In the genomic region with DNA sequence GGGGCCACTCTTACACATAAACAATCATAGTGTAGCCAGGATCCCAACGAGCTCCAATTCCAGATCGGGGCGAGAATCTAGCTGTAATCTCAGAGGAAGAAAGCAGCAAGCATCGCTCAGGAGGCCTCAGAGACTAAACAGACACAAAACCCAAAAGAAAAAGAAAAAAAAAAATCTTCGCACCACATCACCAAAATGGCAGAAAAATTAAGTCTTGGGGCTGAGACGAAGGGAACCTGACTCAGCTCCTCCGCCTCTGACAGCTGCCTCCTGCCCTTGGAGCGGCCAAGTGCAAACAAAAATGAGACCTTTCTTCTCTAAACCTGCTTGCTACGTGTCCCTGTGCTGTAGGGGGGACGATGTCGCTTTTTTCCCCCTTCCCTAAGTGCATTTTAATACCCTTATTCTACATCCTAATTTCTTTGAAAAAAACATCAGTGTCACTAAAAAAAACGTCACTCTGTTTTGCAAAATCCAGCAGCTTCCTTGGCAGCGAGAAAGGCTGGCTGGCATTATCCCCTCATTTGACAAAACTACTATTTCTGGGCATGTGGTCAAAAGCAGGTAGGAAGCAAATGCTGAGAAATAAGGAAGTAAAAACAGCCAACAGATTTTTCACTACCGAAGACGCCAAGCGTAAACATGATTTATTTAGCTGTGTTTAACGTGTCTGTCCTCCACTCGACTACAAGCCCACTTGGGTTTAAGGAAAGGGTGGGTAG, we compare ENCODE assay signal across 14 cellular contexts. TPM values are rescaled to one million over a fixed set of nuclear protein-coding genes. Genes with fewer than 3 reads are reported as not detected.
DNase-seq lines count a peak whose midpoint lies in the region; ATAC-seq and TF ChIP-seq lines count a peak whose summit lies in the region.
"Had no signal": no experiment of that assay in that cellular context is flagged by ENCODE, and none has a peak within 500 bp of the region (broad histone marks: within the 10 kb centered on the region; RNA-seq: fewer than 3 reads in every experiment).

No MANE protein-coding gene starts in this region.

- no peaks in the 10 kb centered on the region for H3K27me3 Mint-ChIP-seq in WTC11 (ENCODE audit: low read depth)

- POLR2A ChIA-PET in WTC11 (lab: Charles Lee), result interaction anchor here (0.6 to 1.2 kb wide), 2 partner anchors 9 to 29 kb away, joined by 3 to 4 read pairs; no protein-coding TSS in a partner anchor

- H3K4me1 Mint-ChIP-seq in WTC11, result peaks cover 85% of the 10 kb centered on the region

- no peaks in the 10 kb centered on the region for H3K36me3 Mint-ChIP-seq in WTC11

- CTCF ChIA-PET in WTC11 (lab: Charles Lee), result interaction anchor here (0.5 to 2.5 kb wide), 5 partner anchors 10 to 198 kb away, joined by 3 to 14 read pairs (median 3); no protein-coding TSS in a partner anchor

- TF ChIP-seq CTCF in WTC11 (IDR thresholded peaks at IDR 0.05) (no peak), smooth muscle cell (IDR thresholded peaks at IDR 0.05; ENCODE audit: borderline replicate concordance, insufficient read depth, poor library complexity, severe bottlenecking) (no peak)

- H3K9ac ChIP-seq in HUES6 (ENCODE audit: low read length), result peak overlapping the region; percentile 30
- no peak overlapping the region for H3K9ac ChIP-seq in smooth muscle cell (ENCODE audit: low read depth)
- H3K9ac ChIP-seq: parathyroid adenoma had no signal

- H3K27ac ChIP-seq in HUES6 (ENCODE audit: low read depth, low read length) (peak overlapping the region; percentile 27; the same call in 1 of the 2 replicates), cingulate gyrus (ENCODE audit: low read depth, low read length) (peak overlapping the region; percentile 3), smooth muscle cell (ENCODE audit: low read depth) (no peak overlapping the region)
- H3K27ac ChIP-seq: parathyroid adenoma, WERI-Rb-1 had no signal

- H3K27me3 ChIP-seq in HUES6 (ENCODE audit: control insufficient read depth, insufficient read depth, low read length) (no peaks in the 10 kb centered on the region; the same call in 1 of the 2 replicates), smooth muscle cell (ENCODE audit: low read depth) (no peaks in the 10 kb centered on the region)

- no peaks in the 10 kb centered on the region for H3K9me3 ChIP-seq in HUES6 (ENCODE audit: control insufficient read depth, insufficient read depth, low read depth, low read length)
- no peaks in the 10 kb centered on the region for H3K9me3 ChIP-seq in smooth muscle cell (replicated peaks; ENCODE audit: low read depth)

- H3K4me3 ChIP-seq in HUES6 (ENCODE audit: low read depth, low read length), result no peak overlapping the region; the same call in 1 of the 2 replicates
- no peak overlapping the region for H3K4me3 ChIP-seq in smooth muscle cell

- H3K27ac Mint-ChIP-seq in WTC11, result peak overlapping the region; percentile 89

- 43% methylated on average over 18 of the region's 18 CpGs for WGBS in smooth muscle cell (ENCODE audit: low lambda C conversion rate)

- H3K4me1 ChIP-seq in HUES6 (ENCODE audit: control insufficient read depth, insufficient read depth, low read length), result peaks cover 73% of the 10 kb centered on the region
- peaks cover 13% of the 10 kb centered on the region for H3K4me1 ChIP-seq in smooth muscle cell (ENCODE audit: low read depth)
- H3K4me1 ChIP-seq: parathyroid adenoma had no signal

- H2AFZ ChIP-seq in smooth muscle cell (ENCODE audit: low read depth), result peak overlapping the region; percentile 2
- H2AFZ ChIP-seq: parathyroid adenoma had no signal

- H3K36me3 ChIP-seq in HUES6 (ENCODE audit: control insufficient read depth, insufficient read depth, low read length) (no peaks in the 10 kb centered on the region), smooth muscle cell (ENCODE audit: low read depth) (no peaks in the 10 kb centered on the region)
- H3K36me3 ChIP-seq: WERI-Rb-1 had no signal

- H3K4me2 ChIP-seq in smooth muscle cell, result peak overlapping the region; percentile 30

- ATAC-seq in WTC11, result no peak
- no peak for ATAC-seq in GM18498 (IDR thresholded peaks at IDR 0.05; ENCODE audit: unreplicated experiment)
- ATAC-seq: esophagus mucosa had no signal

- no peak for DNase-seq in WTC11 (ENCODE audit: low spot score)
- DNase-seq in smooth muscle cell (lab: John Stamatoyannopoulos, UW; ENCODE audit: unreplicated experiment), result no peak
- DNase-seq in SKM-1 treated with dmso at 0.1 percent for 144 hours (lab: John Stamatoyannopoulos, UW; ENCODE audit: unreplicated experiment), result no peak
- DNase-seq in glomerular visceral epithelial cell (ENCODE audit: extremely low spot score), result no peak
- DNase-seq in NCI-H2107 (lab: John Stamatoyannopoulos, UW), result no peak
- DNase-seq: kidney, NCI-H2029, trophoblast cell, WERI-Rb-1 had no signal

- peak overlapping the region; percentile 20; the same call in 1 of the 2 replicates for H3K4me3 Mint-ChIP-seq in WTC11

- no peaks in the 10 kb centered on the region for H3K79me2 ChIP-seq in smooth muscle cell (ENCODE audit: low read depth)
- H3K79me2 ChIP-seq: parathyroid adenoma had no signal

- H3F3A ChIP-seq in smooth muscle cell (ENCODE audit: low read depth), result peaks cover 17% of the 10 kb centered on the region

- no peaks in the 10 kb centered on the region for H4K20me1 ChIP-seq in smooth muscle cell (ENCODE audit: low read depth)

- H3K9me3 Mint-ChIP-seq in WTC11, result no peaks in the 10 kb centered on the region

TF ChIP-seq in WTC11, 78 proteins besides CTCF, POLR2A, EP300 and RAD21:
- TF ChIP-seq, protein P1, sequence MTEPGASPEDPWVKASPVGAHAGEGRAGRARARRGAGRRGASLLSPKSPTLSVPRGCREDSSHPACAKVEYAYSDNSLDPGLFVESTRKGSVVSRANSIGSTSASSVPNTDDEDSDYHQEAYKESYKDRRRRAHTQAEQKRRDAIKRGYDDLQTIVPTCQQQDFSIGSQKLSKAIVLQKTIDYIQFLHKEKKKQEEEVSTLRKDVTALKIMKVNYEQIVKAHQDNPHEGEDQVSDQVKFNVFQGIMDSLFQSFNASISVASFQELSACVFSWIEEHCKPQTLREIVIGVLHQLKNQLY (CRISPR knock-in tag; IDR thresholded peaks at IDR 0.05), result no peak
- TF ChIP-seq, protein P2, sequence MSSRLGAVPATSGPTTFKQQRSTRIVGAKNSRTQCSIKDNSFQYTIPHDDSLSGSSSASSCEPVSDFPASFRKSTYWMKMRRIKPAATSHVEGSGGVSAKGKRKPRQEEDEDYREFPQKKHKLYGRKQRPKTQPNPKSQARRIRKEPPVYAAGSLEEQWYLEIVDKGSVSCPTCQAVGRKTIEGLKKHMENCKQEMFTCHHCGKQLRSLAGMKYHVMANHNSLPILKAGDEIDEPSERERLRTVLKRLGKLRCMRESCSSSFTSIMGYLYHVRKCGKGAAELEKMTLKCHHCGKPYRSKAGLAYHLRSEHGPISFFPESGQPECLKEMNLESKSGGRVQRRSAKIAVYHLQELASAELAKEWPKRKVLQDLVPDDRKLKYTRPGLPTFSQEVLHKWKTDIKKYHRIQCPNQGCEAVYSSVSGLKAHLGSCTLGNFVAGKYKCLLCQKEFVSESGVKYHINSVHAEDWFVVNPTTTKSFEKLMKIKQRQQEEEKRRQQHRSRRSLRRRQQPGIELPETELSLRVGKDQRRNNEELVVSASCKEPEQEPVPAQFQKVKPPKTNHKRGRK (CRISPR knock-in tag; IDR thresholded peaks at IDR 0.05; ENCODE audit: borderline replicate concordance), result no peak
- TF ChIP-seq MYBL2 (CRISPR knock-in tag; IDR thresholded peaks at IDR 0.05), result no peak
- TF ChIP-seq, protein P3, sequence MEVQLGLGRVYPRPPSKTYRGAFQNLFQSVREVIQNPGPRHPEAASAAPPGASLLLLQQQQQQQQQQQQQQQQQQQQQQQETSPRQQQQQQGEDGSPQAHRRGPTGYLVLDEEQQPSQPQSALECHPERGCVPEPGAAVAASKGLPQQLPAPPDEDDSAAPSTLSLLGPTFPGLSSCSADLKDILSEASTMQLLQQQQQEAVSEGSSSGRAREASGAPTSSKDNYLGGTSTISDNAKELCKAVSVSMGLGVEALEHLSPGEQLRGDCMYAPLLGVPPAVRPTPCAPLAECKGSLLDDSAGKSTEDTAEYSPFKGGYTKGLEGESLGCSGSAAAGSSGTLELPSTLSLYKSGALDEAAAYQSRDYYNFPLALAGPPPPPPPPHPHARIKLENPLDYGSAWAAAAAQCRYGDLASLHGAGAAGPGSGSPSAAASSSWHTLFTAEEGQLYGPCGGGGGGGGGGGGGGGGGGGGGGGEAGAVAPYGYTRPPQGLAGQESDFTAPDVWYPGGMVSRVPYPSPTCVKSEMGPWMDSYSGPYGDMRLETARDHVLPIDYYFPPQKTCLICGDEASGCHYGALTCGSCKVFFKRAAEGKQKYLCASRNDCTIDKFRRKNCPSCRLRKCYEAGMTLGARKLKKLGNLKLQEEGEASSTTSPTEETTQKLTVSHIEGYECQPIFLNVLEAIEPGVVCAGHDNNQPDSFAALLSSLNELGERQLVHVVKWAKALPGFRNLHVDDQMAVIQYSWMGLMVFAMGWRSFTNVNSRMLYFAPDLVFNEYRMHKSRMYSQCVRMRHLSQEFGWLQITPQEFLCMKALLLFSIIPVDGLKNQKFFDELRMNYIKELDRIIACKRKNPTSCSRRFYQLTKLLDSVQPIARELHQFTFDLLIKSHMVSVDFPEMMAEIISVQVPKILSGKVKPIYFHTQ (CRISPR knock-in tag; IDR thresholded peaks at IDR 0.05), result no peak
- no peak for TF ChIP-seq NR3C1 (CRISPR knock-in tag; conservative IDR thresholded peaks at IDR 0.05; ENCODE audit: low read depth)
- TF ChIP-seq ZBTB21 (CRISPR knock-in tag; IDR thresholded peaks at IDR 0.05; ENCODE audit: borderline replicate concordance), result no peak
- no peak for TF ChIP-seq RELA (CRISPR knock-in tag; IDR thresholded peaks at IDR 0.05; ENCODE audit: borderline replicate concordance)
- TF ChIP-seq NR2C2 (CRISPR knock-in tag; IDR thresholded peaks at IDR 0.05), result no peak
- TF ChIP-seq, protein P4, sequence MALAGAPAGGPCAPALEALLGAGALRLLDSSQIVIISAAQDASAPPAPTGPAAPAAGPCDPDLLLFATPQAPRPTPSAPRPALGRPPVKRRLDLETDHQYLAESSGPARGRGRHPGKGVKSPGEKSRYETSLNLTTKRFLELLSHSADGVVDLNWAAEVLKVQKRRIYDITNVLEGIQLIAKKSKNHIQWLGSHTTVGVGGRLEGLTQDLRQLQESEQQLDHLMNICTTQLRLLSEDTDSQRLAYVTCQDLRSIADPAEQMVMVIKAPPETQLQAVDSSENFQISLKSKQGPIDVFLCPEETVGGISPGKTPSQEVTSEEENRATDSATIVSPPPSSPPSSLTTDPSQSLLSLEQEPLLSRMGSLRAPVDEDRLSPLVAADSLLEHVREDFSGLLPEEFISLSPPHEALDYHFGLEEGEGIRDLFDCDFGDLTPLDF (CRISPR knock-in tag; IDR thresholded peaks at IDR 0.05), result no peak
- no peak for TF ChIP-seq ZNF671 (CRISPR knock-in tag; IDR thresholded peaks at IDR 0.05)
TF ChIP-seq in WTC11: peak in this region for 0.

RNA-seq across cellular contexts. Expression of a gene that starts 30.5 kb away (rescaled TPM):
- total RNA-seq in WTC11 (2021), result 6.7 to 9.1 TPM (median 7.2 TPM) in 3 replicates
- 3.0 and 3.6 TPM in 2 replicates for total RNA-seq in smooth muscle cell
- polyA plus RNA-seq in smooth muscle cell, result 0.47 and 0.56 TPM in 2 replicates
